9 cellular contexts compared by ENCODE assay signal in the genomic region with DNA sequence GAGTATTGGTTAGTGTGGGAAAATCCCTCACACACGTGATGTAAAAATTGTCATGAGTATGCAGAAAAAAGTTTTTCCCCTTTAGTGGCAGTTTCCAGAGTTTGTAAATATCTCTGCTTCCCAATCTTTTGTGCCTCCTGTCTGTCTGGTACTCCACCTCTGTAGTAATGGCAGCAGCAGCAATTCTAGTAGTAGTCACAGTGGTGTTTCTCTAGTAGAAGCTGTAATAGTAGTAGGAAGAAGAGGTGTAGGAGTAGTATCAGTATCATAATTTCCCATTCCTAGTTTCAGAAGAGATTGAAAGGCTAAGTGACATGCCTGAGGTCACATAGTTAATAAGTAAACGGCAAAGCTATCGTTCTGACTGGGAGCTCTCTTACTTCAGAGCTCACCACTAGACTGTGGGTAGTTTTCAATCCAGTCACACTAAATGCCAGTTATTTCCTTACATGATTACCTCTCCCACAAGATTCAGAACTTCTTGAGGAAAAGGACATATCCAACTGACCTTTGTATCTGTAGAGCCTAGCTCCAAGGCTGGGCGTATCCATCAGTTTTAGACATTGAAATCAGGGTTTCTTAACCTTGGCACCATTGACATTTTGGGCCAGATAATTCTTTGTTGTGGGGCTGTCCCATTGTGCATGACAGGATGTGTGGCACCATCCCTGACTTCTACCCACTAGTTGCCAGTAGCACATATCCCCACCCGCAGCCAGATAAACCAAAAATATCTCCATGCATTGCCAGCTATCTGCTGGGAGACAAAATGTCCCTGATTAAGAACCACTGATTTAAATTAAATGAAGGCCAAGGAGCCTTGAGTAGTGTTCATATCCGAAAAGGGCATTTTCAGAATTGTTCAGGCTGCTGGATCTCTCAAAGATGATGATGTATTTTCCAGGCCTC.
DNase-seq lines count a peak whose midpoint lies in the region; ATAC-seq lines count a peak whose summit lies in the region.
"Had no signal": no experiment of that assay in that cellular context is flagged by ENCODE, and none has a peak within 500 bp of the region (broad histone marks: within the 10 kb centered on the region; RNA-seq: fewer than 3 reads in every experiment).

No MANE protein-coding gene starts in this region.

- H3K79me2 ChIP-seq in Karpas-422 (ENCODE audit: low read length), result no peaks in the 10 kb centered on the region

- intact Hi-C loops in head of caudate nucleus (cut with DNase I), result no loop called here

- DNase-seq in SJSA1 (ENCODE audit: low read depth in 1 of 2, low spot score in 2 of 2), result no peak
- DNase-seq in Karpas-422, result no peak
- no peak for DNase-seq in head of caudate nucleus
- DNase-seq in putamen (ENCODE audit: low spot score), result no peak
- DNase-seq: esophagus squamous epithelium had no signal

- H3K9me2 ChIP-seq in Karpas-422 (replicated peaks; ENCODE audit: insufficient read depth, low read length), result no peaks in the 10 kb centered on the region

- ATAC-seq in GM19043 (IDR thresholded peaks at IDR 0.05; ENCODE audit: low read depth, unreplicated experiment) (peak; percentile 98), HG02763 (IDR thresholded peaks at IDR 0.05; ENCODE audit: unreplicated experiment) (peak; percentile 92)

- H3K36me3 ChIP-seq in SJSA1 (no peaks in the 10 kb centered on the region), skeletal muscle tissue (ENCODE audit: control insufficient read depth in 3 of 3, insufficient read depth in 3 of 3, low read length in 3 of 3) (no peaks in the 10 kb centered on the region), Karpas-422 (ENCODE audit: insufficient read depth, low read length) (no peaks in the 10 kb centered on the region)
- H3K36me3 ChIP-seq: esophagus squamous epithelium had no signal

- H3K27ac ChIP-seq in SJSA1 (peak overlapping the region; percentile 91), skeletal muscle tissue (ENCODE audit: low read depth, low read length) (peak overlapping the region; percentile 14), Karpas-422 (ENCODE audit: low read length) (no peak overlapping the region)
- H3K27ac ChIP-seq: esophagus squamous epithelium had no signal

- no peak overlapping the region for H2AFZ ChIP-seq in Karpas-422 (ENCODE audit: low read length)

- H3K9ac ChIP-seq in skeletal muscle tissue (ENCODE audit: low read depth in 1 of 3, low read length in 3 of 3) (no peak overlapping the region), Karpas-422 (ENCODE audit: low read length) (no peak overlapping the region)

- H3K9me3 ChIP-seq in SJSA1 (replicated peaks), result no peaks in the 10 kb centered on the region
- H3K9me3 ChIP-seq in skeletal muscle tissue (ENCODE audit: control insufficient read depth in 3 of 3, low read length in 3 of 3), result no peaks in the 10 kb centered on the region
- no peaks in the 10 kb centered on the region for H3K9me3 ChIP-seq in Karpas-422 (ENCODE audit: low read length)
- H3K9me3 ChIP-seq: esophagus squamous epithelium had no signal

- H3K27me3 ChIP-seq in SJSA1 (replicated peaks) (no peaks in the 10 kb centered on the region), skeletal muscle tissue (ENCODE audit: control insufficient read depth in 3 of 3, insufficient read depth in 3 of 3, low read length in 3 of 3) (no peaks in the 10 kb centered on the region), Karpas-422 (ENCODE audit: low read length) (no peaks in the 10 kb centered on the region)
- H3K27me3 ChIP-seq: esophagus squamous epithelium had no signal

- no peaks in the 10 kb centered on the region; the same call in 1 of the 2 replicates for H4K20me1 ChIP-seq in Karpas-422 (ENCODE audit: insufficient read depth, low read depth, low read length)

- H3K4me2 ChIP-seq in Karpas-422 (ENCODE audit: low read depth, low read length, poor library complexity, severe bottlenecking), result no peak overlapping the region

- H3K4me3 ChIP-seq in SJSA1 (no peak overlapping the region), skeletal muscle tissue (ENCODE audit: low read length in 3 of 3) (no peak overlapping the region), Karpas-422 (ENCODE audit: low read length) (no peak overlapping the region)
- H3K4me3 ChIP-seq: esophagus squamous epithelium, skin epidermis had no signal

- H3K4me1 ChIP-seq in SJSA1 (replicated peaks) (peaks cover 45% of the 10 kb centered on the region), skeletal muscle tissue (ENCODE audit: control insufficient read depth in 3 of 3, insufficient read depth in 3 of 3, low read length in 3 of 3) (peaks cover 48 to 67% (median 52%) of the 10 kb centered on the region in 3 donors), Karpas-422 (ENCODE audit: low read length) (no peaks in the 10 kb centered on the region)
